In the genomic region with DNA sequence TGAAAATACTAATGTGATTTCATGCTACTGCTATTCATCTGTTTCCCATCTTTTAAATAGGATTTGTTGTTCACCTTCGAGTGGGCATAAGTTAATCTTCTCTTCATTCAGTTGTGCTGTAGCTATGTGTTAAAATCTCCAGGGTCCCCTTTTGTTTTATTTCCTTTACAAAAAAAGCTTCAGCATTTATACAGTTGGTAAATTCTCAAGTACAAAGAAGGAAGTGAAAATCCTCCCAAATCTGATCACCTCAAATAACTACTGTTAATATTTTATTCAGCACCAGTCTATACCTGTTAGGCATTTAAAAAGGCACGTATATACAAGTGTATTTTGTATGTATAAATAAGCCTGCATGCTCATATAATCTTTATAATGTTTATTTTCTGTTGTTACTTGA, we compare ENCODE assay signal across 30 cellular contexts.
"Had no signal": no experiment of that assay in that cellular context is flagged by ENCODE, and none has a peak within 500 bp of the region (broad histone marks: within the 10 kb centered on the region; RNA-seq: fewer than 3 reads in every experiment).

No MANE protein-coding gene starts in this region.

- H3K27me3 ChIP-seq: ascending aorta, body of pancreas, SJSA1 had no signal

- H3K4me3 Mint-ChIP-seq: activated CD4-positive, alpha-beta T cell treated with anti-CD3 and anti-CD28 coated beads, Interleukin-2, amount 10 ng/mL, durations not matched to agents 24 days and 14 days; activated CD8-positive, alpha-beta memory T cell treated with anti-CD3 and anti-CD28 coated beads, Interleukin-2, amount 10 ng/mL, durations not matched to agents 7 days and 5 days; activated naive CD4-positive, alpha-beta T cell treated with anti-CD3 and anti-CD28 coated beads, Interleukin-2, amount 50 U/mL, for 24 hours; activated naive CD8-positive, alpha-beta T cell treated with anti-CD3 and anti-CD28 coated beads, Interleukin-2, amount 50 U/mL, for 24 hours; activated T-cell treated with anti-CD3 and anti-CD28 coated beads, Interleukin-2, amount 50 U/mL, for 24 hours; activated T-helper 1 cell treated with anti-CD3 and anti-CD28 coated beads, Interleukin-12 subunit alpha, Interleukin-12 subunit beta, Interleukin-2, Interleukin-4 antibody, amounts not matched to agents 30 ng/mL and 10 ng/mL and 1 ng/mL, durations not matched to agents 14 hours and 24 hours and 36 hours; WTC11 had no signal

- H3K27me3 Mint-ChIP-seq: activated CD4-positive, alpha-beta T cell treated with anti-CD3 and anti-CD28 coated beads, Interleukin-2, amount 10 ng/mL, durations not matched to agents 24 days and 14 days; activated CD8-positive, alpha-beta memory T cell treated with anti-CD3 and anti-CD28 coated beads, Interleukin-2, amount 10 ng/mL, durations not matched to agents 7 days and 5 days; activated naive CD4-positive, alpha-beta T cell treated with anti-CD3 and anti-CD28 coated beads, Interleukin-2, amount 50 U/mL, for 24 hours; activated naive CD8-positive, alpha-beta T cell treated with anti-CD3 and anti-CD28 coated beads, Interleukin-2, amount 50 U/mL, for 24 hours; activated T-cell treated with anti-CD3 and anti-CD28 coated beads, Interleukin-2, amount 50 U/mL, for 24 hours had no signal

- H3K36me3 Mint-ChIP-seq: WTC11 had no signal

- H3K27ac ChIP-seq: ascending aorta, body of pancreas, SJSA1 had no signal

- H3K9me3 Mint-ChIP-seq: activated CD4-positive, alpha-beta T cell treated with anti-CD3 and anti-CD28 coated beads, Interleukin-2, amount 10 ng/mL, durations not matched to agents 24 days and 14 days; activated naive CD4-positive, alpha-beta T cell treated with anti-CD3 and anti-CD28 coated beads, Interleukin-2, amount 50 U/mL, for 24 hours; activated naive CD8-positive, alpha-beta T cell treated with anti-CD3 and anti-CD28 coated beads, Interleukin-2, amount 50 U/mL, for 24 hours; activated T-cell treated with anti-CD3 and anti-CD28 coated beads, Interleukin-2, amount 50 U/mL, for 24 hours; activated T-helper 1 cell treated with anti-CD3 and anti-CD28 coated beads, Interleukin-12 subunit alpha, Interleukin-12 subunit beta, Interleukin-2, Interleukin-4 antibody, amounts not matched to agents 30 ng/mL and 10 ng/mL and 1 ng/mL, durations not matched to agents 14 hours and 24 hours and 36 hours; WTC11 had no signal

- H3K9me3 ChIP-seq: ascending aorta, body of pancreas, SJSA1 had no signal

- H3K36me3 ChIP-seq: ascending aorta, SJSA1 had no signal

- FAIRE-seq: RCC 7860 had no signal

- DNase-seq: activated CD4-positive, alpha-beta T cell treated with anti-CD3 and anti-CD28 coated beads for 1 hour; activated CD4-positive, alpha-beta T cell treated with anti-CD3 and anti-CD28 coated beads, Interleukin-2, amount 10 ng/mL, durations not matched to agents 24 days and 14 days; activated CD4-positive, alpha-beta T cell treated with anti-CD3 and anti-CD28 coated beads, Interleukin-2, amount 50 U/mL, for 48 hours; activated CD8-positive, alpha-beta memory T cell treated with anti-CD3 and anti-CD28 coated beads, Interleukin-2, amount 10 ng/mL, durations not matched to agents 7 days and 5 days; activated effector memory CD4-positive, alpha-beta T cell treated with Interleukin-2 at 50 U/mL for 16 hours; activated naive CD4-positive, alpha-beta T cell; activated naive CD8-positive, alpha-beta T cell treated with anti-CD3 and anti-CD28 coated beads, Interleukin-2, amount 50 U/mL, for 24 hours; activated T-cell treated with anti-CD3 and anti-CD28 coated beads, Interleukin-2, amount 50 U/mL, for 24 hours; amniotic stem cell; body of pancreas; KBM-7; NCI-H1048; NCI-H146; NCI-H187 treated with DMSO at 0.1 percent for 48 hours; NCI-H2081 treated with DMSO at 0.1 percent for 48 hours; NCI-H2171; NCI-H226; NCI-H69; NK-92 treated with Interleukin-12 subunit alpha and Interleukin-12 subunit beta, amount 100 ng/mL, for 24 hours; PC-3; SHP77; SW 1271; T-helper 9 cell had no signal

- H3K4me3 ChIP-seq: ascending aorta, body of pancreas, SJSA1 had no signal

- ATAC-seq: activated CD8-positive, alpha-beta memory T cell treated with anti-CD3 and anti-CD28 coated beads, Interleukin-2, amount 10 ng/mL, durations not matched to agents 7 days and 5 days; activated naive CD8-positive, alpha-beta T cell treated with anti-CD3 and anti-CD28 coated beads, Interleukin-2, amount 50 U/mL, for 24 hours; body of pancreas; PC-3; SK-N-SH treated with all-trans-retinoic acid at 6 μM for 48 hours; WTC11 had no signal

- H3K27ac Mint-ChIP-seq: activated CD4-positive, alpha-beta T cell treated with anti-CD3 and anti-CD28 coated beads, Interleukin-2, amount 10 ng/mL, durations not matched to agents 24 days and 14 days; activated CD8-positive, alpha-beta memory T cell treated with anti-CD3 and anti-CD28 coated beads, Interleukin-2, amount 10 ng/mL, durations not matched to agents 7 days and 5 days; activated naive CD4-positive, alpha-beta T cell treated with anti-CD3 and anti-CD28 coated beads, Interleukin-2, amount 50 U/mL, for 24 hours; activated naive CD8-positive, alpha-beta T cell treated with anti-CD3 and anti-CD28 coated beads, Interleukin-2, amount 50 U/mL, for 24 hours; activated T-cell treated with anti-CD3 and anti-CD28 coated beads, Interleukin-2, amount 50 U/mL, for 24 hours; activated T-helper 1 cell treated with anti-CD3 and anti-CD28 coated beads, Interleukin-12 subunit alpha, Interleukin-12 subunit beta, Interleukin-2, Interleukin-4 antibody, amounts not matched to agents 30 ng/mL and 10 ng/mL and 1 ng/mL, durations not matched to agents 14 hours and 24 hours and 36 hours; WTC11 had no signal
